Comparison of ENCODE assay signal across 3 cellular contexts in the genomic region with DNA sequence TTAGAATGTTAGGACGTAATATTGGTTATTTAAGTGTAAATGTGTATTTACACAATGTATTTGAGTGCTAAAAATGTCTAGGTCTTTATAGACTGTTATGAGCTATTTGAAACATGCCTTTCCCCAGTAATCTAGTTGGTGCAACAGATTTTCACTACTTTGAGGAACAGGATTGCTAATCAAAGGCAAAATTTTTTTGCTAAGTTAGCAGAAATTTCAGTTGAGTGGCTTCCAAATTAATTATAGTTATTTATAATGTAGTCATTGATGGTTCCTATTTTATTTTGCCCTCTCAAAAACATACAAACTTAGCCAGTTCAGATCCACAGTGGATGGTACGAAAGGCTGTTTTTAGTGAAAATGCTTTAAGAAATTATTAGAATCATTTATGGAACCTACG.
TF ChIP-seq lines count a peak whose summit lies in the region.

No MANE protein-coding gene starts in this region.

TF ChIP-seq in A549, 52 proteins besides CTCF, POLR2A, EP300 and RAD21 (continued from another document):
- peak; percentile 81 for TF ChIP-seq MAFK (IDR thresholded peaks at IDR 0.05; ENCODE audit: partially characterized antibody)

TF ChIP-seq in IMR-90, 13 proteins besides CTCF, POLR2A, EP300 and RAD21 (continued from another document):
- TF ChIP-seq CHD1 (IDR thresholded peaks at IDR 0.05; ENCODE audit: low read depth, low read length) (no peak), RFX5 (IDR thresholded peaks at IDR 0.05; ENCODE audit: low read depth, low read length) (no peak), MXI1 (IDR thresholded peaks at IDR 0.05; ENCODE audit: borderline replicate concordance, low read depth, low read length) (no peak), MAZ (IDR thresholded peaks at IDR 0.05; ENCODE audit: borderline replicate concordance, low read depth, low read length) (no peak), RCOR1 (IDR thresholded peaks at IDR 0.05; ENCODE audit: insufficient replicate concordance, low read length) (no peak)
- TF ChIP-seq, protein P1, sequence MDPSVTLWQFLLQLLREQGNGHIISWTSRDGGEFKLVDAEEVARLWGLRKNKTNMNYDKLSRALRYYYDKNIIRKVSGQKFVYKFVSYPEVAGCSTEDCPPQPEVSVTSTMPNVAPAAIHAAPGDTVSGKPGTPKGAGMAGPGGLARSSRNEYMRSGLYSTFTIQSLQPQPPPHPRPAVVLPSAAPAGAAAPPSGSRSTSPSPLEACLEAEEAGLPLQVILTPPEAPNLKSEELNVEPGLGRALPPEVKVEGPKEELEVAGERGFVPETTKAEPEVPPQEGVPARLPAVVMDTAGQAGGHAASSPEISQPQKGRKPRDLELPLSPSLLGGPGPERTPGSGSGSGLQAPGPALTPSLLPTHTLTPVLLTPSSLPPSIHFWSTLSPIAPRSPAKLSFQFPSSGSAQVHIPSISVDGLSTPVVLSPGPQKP (IDR thresholded peaks at IDR 0.05; ENCODE audit: borderline replicate concordance, low read depth, low read length), result no peak
TF ChIP-seq in IMR-90: peak in this region for 1.

TF ChIP-seq in K562, 482 proteins besides CTCF, POLR2A, EP300 and RAD21:
- TF ChIP-seq, protein P2, sequence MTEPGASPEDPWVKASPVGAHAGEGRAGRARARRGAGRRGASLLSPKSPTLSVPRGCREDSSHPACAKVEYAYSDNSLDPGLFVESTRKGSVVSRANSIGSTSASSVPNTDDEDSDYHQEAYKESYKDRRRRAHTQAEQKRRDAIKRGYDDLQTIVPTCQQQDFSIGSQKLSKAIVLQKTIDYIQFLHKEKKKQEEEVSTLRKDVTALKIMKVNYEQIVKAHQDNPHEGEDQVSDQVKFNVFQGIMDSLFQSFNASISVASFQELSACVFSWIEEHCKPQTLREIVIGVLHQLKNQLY (CRISPR knock-in tag; conservative IDR thresholded peaks at IDR 0.05), result no peak
- TF ChIP-seq TEAD2 (tag; IDR thresholded peaks at IDR 0.05), result no peak
- TF ChIP-seq ATF1 (CRISPR knock-in tag; IDR thresholded peaks at IDR 0.05), result no peak
- TF ChIP-seq ATF1 (tag; IDR thresholded peaks at IDR 0.05), result no peak
- peak; percentile 45; the same call in 1 of the 2 replicates for TF ChIP-seq MAFK (IDR thresholded peaks at IDR 0.05; ENCODE audit: low read length)
- TF ChIP-seq RAD51 (IDR thresholded peaks at IDR 0.05; ENCODE audit: borderline replicate concordance, low read depth), result no peak
- TF ChIP-seq MAFF (IDR thresholded peaks at IDR 0.05; ENCODE audit: low read length), result peak; percentile 70; the same call in 1 of the 2 replicates
- TF ChIP-seq HCFC1 (IDR thresholded peaks at IDR 0.05; ENCODE audit: low read depth, low read length), result no peak
- no peak for TF ChIP-seq HEY1 (CRISPR knock-in tag; IDR thresholded peaks at IDR 0.05; ENCODE audit: borderline replicate concordance)
- peak; percentile 61 for TF ChIP-seq MAFG (tag; conservative IDR thresholded peaks at IDR 0.05)
- peak; percentile 57 for TF ChIP-seq C11orf30 (IDR thresholded peaks at IDR 0.05; ENCODE audit: low read depth)
- TF ChIP-seq ZC3H8 (IDR thresholded peaks at IDR 0.05), result no peak
- TF ChIP-seq ZNF316 (IDR thresholded peaks at IDR 0.05), result peak; percentile 73
